Comparison of ENCODE assay signal across 12 cellular contexts in genomic region chr19:44608391-44608821, GRCh38.
DNase-seq lines count a peak whose midpoint lies in the region; ATAC-seq lines count a peak whose summit lies in the region.
"Had no signal": no experiment of that assay in that cellular context is flagged by ENCODE, and none has a peak within 500 bp of the region (broad histone marks: within the 10 kb centered on the region; RNA-seq: fewer than 3 reads in every experiment).

No MANE protein-coding gene starts in this region.

- DNase-seq in NCI-H2171 treated with DMSO at 0.1 percent for 48 hours (lab: John Stamatoyannopoulos, UW) (peak; percentile 30), NCI-H2171 (lab: John Stamatoyannopoulos, UW) (no peak), NCI-H1417 treated with DMSO at 0.1 percent for 48 hours (lab: John Stamatoyannopoulos, UW) (peak; percentile 26), amniotic stem cell (lab: John Stamatoyannopoulos, UW) (peak; percentile 14), middle frontal gyrus (ENCODE audit: extremely low spot score, low spot score) (peak; percentile 18), HK-2 (ENCODE audit: unreplicated experiment) (no peak)
- DNase-seq: DMS79 treated with DMSO at 0.1 percent for 48 hours; H7; stimulated activated CD4-positive, alpha-beta T cell treated with anti-CD3 and anti-CD28 coated beads, Interleukin-4, amount 100 ng/mL, for 24 hours; stimulated activated naive CD4-positive, alpha-beta T cell treated with Interleukin-2 at 50 U/mL for 16 hours had no signal

- ATAC-seq in HG03521 (IDR thresholded peaks at IDR 0.05; ENCODE audit: unreplicated experiment) (no peak), HG03378 (IDR thresholded peaks at IDR 0.05; ENCODE audit: unreplicated experiment) (no peak)

Comparison
In these comparisons a context has a peak if more than half of its experiments do, and no peak if none do; other contexts are left out.
1. DNase-seq: peak in NCI-H2171 treated with DMSO at 0.1 percent for 48 hours (single experiment), NCI-H1417 treated with DMSO at 0.1 percent for 48 hours (single experiment), amniotic stem cell (single experiment) and middle frontal gyrus (single experiment); none in NCI-H2171 (single experiment) and HK-2 (single experiment).